8 cellular contexts compared by ENCODE assay signal in genomic region chr10:22611425-22612111, GRCh38.
A peak's percentile ranks its signal among the peaks of the same experiment; 100 is the strongest.
DNase-seq lines count a peak whose midpoint lies in the region; ATAC-seq and TF ChIP-seq lines count a peak whose summit lies in the region.

No MANE protein-coding gene starts in this region.

- peak overlapping the region; percentile 65 for H3K4me3 Mint-ChIP-seq in activated CD4-positive, alpha-beta T cell treated with anti-CD3 and anti-CD28 coated beads for 36 hours
- H3K4me3 Mint-ChIP-seq in effector memory CD8-positive, alpha-beta T cell = peak overlapping the region; percentile 78 to 84

- H3K36me3 Mint-ChIP-seq in activated CD4-positive, alpha-beta T cell treated with anti-CD3 and anti-CD28 coated beads for 36 hours (ENCODE audit: low read depth) = peaks cover 34% of the 10 kb centered on the region
- H3K36me3 Mint-ChIP-seq in effector memory CD8-positive, alpha-beta T cell (ENCODE audit: insufficient read depth) = peaks cover 67% of the 10 kb centered on the region

- CTCF ChIA-PET in activated CD4-positive, alpha-beta T cell treated with anti-CD3 and anti-CD28 coated beads for 36 hours (lab: Charles Lee) = interaction anchor here (0.8 to 3.8 kb wide), 10 partner anchors 8 to 67 kb away, joined by 3 to 13 read pairs (median 4); no protein-coding TSS in a partner anchor

- H3K27ac Mint-ChIP-seq in activated CD4-positive, alpha-beta T cell treated with anti-CD3 and anti-CD28 coated beads for 36 hours = peak overlapping the region; percentile 76
- peak overlapping the region; percentile 98 to 99 for H3K27ac Mint-ChIP-seq in effector memory CD8-positive, alpha-beta T cell

- H3K9me3 Mint-ChIP-seq in activated CD4-positive, alpha-beta T cell treated with anti-CD3 and anti-CD28 coated beads for 36 hours (ENCODE audit: low read depth) = peaks cover 2% of the 10 kb centered on the region
- H3K9me3 Mint-ChIP-seq in effector memory CD8-positive, alpha-beta T cell = peaks cover 0 to 1% of the 10 kb centered on the region in 2 donors

- ATAC-seq in GM21717 (IDR thresholded peaks at IDR 0.05; ENCODE audit: unreplicated experiment) (peak; percentile 34), HG03039 (IDR thresholded peaks at IDR 0.05; ENCODE audit: unreplicated experiment) (no peak), HG03108 (IDR thresholded peaks at IDR 0.05; ENCODE audit: unreplicated experiment) (no peak)
- ATAC-seq in activated CD4-positive, alpha-beta T cell treated with anti-CD3 and anti-CD28 coated beads for 36 hours = peak; percentile 87
- ATAC-seq in effector memory CD8-positive, alpha-beta T cell (replicated peaks) = peak; percentile 85

- peak; percentile 36 for DNase-seq in GM10266 (ENCODE audit: extremely low spot score)
- peak; percentile 73 for DNase-seq in activated CD4-positive, alpha-beta T cell treated with anti-CD3 and anti-CD28 coated beads for 36 hours
- peak; percentile 64 to 68 (median 67) for DNase-seq in effector memory CD8-positive, alpha-beta T cell
- no peak for DNase-seq in NCI-H1436 (lab: John Stamatoyannopoulos, UW)
- no peak for DNase-seq in OCI-M2 (lab: John Stamatoyannopoulos, UW; ENCODE audit: unreplicated experiment)

- TF ChIP-seq CTCF in GM10266 (IDR thresholded peaks at IDR 0.05; ENCODE audit: control insufficient read depth, insufficient read depth, low read depth, missing control alignments) = no peak

- no peaks in the 10 kb centered on the region for H3K27me3 Mint-ChIP-seq in activated CD4-positive, alpha-beta T cell treated with anti-CD3 and anti-CD28 coated beads for 36 hours
- no peaks in the 10 kb centered on the region for H3K27me3 Mint-ChIP-seq in effector memory CD8-positive, alpha-beta T cell

- intact Hi-C loops in activated CD4-positive, alpha-beta T cell treated with anti-CD3 and anti-CD28 coated beads for 36 hours (cut with DNase I, micrococcal nuclease) = loop anchor here (1.0 to 5.0 kb wide), 7 partner anchors 13 to 486 kb away; partner anchors contain the start of genes MSRB2 (in 1 of the 2) and PIP4K2A (in 1 of the 2)

- POLR2A ChIA-PET in activated CD4-positive, alpha-beta T cell treated with anti-CD3 and anti-CD28 coated beads for 36 hours (lab: Charles Lee) = interaction anchor here (0.8 to 1.6 kb wide), 5 partner anchors 7 to 99 kb away, joined by 3 to 15 read pairs (median 3); no protein-coding TSS in a partner anchor

- peaks cover 92% of the 10 kb centered on the region for H3K4me1 Mint-ChIP-seq in activated CD4-positive, alpha-beta T cell treated with anti-CD3 and anti-CD28 coated beads for 36 hours
- peaks cover 71 to 90% of the 10 kb centered on the region in 2 donors for H3K4me1 Mint-ChIP-seq in effector memory CD8-positive, alpha-beta T cell (ENCODE audit: low read depth in 2 of 2)

Comparison
In these comparisons a context has a peak if more than half of its experiments do, and no peak if none do; other contexts are left out.
1. DNase-seq: peak in GM10266 (single experiment), activated CD4-positive, alpha-beta T cell treated with anti-CD3 and anti-CD28 coated beads for 36 hours (single experiment) and effector memory CD8-positive, alpha-beta T cell (3 of 3); none in NCI-H1436 (single experiment) and OCI-M2 (single experiment).
2. ATAC-seq: peak in GM21717 (single experiment), activated CD4-positive, alpha-beta T cell treated with anti-CD3 and anti-CD28 coated beads for 36 hours (single experiment) and effector memory CD8-positive, alpha-beta T cell (single experiment); none in HG03039 (single experiment) and HG03108 (single experiment).